ENCODE assay signal across 20 cellular contexts in genomic region chr4:165986956-165987698, GRCh38.
"Had no signal": no experiment of that assay in that cellular context is flagged by ENCODE, and none has a peak within 500 bp of the region (broad histone marks: within the 10 kb centered on the region; RNA-seq: fewer than 3 reads in every experiment).

No MANE protein-coding gene starts in this region.

- H3K36me3 ChIP-seq: cardiac muscle cell, esophagus muscularis mucosa, gastroesophageal sphincter, heart left ventricle, left ventricle myocardium inferior, WERI-Rb-1 had no signal

- H3K27me3 Mint-ChIP-seq: activated CD4-positive, alpha-beta T cell treated with anti-CD3 and anti-CD28 coated beads for 36 hours; activated naive CD8-positive, alpha-beta T cell; dendritic cell treated with granulocyte-macrophage colony-stimulating factor and Interleukin-4, amounts not matched to agents 40 ng/mL and 50 ng/mL, for 4 days; progenitor cell of endocrine pancreas had no signal

- H3K36me3 Mint-ChIP-seq: activated naive CD8-positive, alpha-beta T cell; immature natural killer cell had no signal

- H3K27me3 ChIP-seq: cardiac muscle cell, esophagus muscularis mucosa, gastroesophageal sphincter, heart left ventricle had no signal

- H3K4me3 ChIP-seq: cardiac muscle cell, esophagus muscularis mucosa, gastroesophageal sphincter, heart left ventricle, left ventricle myocardium inferior had no signal

- H3K4me3 Mint-ChIP-seq: activated CD4-positive, alpha-beta T cell treated with anti-CD3 and anti-CD28 coated beads for 36 hours; activated naive CD8-positive, alpha-beta T cell; dendritic cell treated with granulocyte-macrophage colony-stimulating factor and Interleukin-4, amounts not matched to agents 40 ng/mL and 50 ng/mL, for 4 days; immature natural killer cell; nephron progenitor cell had no signal

- H3K27ac ChIP-seq: cardiac muscle cell, esophagus muscularis mucosa, gastroesophageal sphincter, heart left ventricle, left ventricle myocardium inferior, WERI-Rb-1 had no signal

- H3K9me3 Mint-ChIP-seq: dendritic cell treated with granulocyte-macrophage colony-stimulating factor and Interleukin-4, amounts not matched to agents 40 ng/mL and 50 ng/mL, for 4 days; nephron progenitor cell had no signal

- H3K27ac Mint-ChIP-seq: activated CD4-positive, alpha-beta T cell treated with anti-CD3 and anti-CD28 coated beads for 36 hours; activated naive CD8-positive, alpha-beta T cell; dendritic cell treated with granulocyte-macrophage colony-stimulating factor and Interleukin-4, amounts not matched to agents 40 ng/mL and 50 ng/mL, for 4 days; immature natural killer cell; nephron progenitor cell; progenitor cell of endocrine pancreas had no signal

- DNase-seq: activated CD4-positive, alpha-beta T cell treated with anti-CD3 and anti-CD28 coated beads for 36 hours; activated CD4-positive, alpha-beta T cell treated with anti-CD3 and anti-CD28 coated beads, Interleukin-2, amount 50 U/mL, for 48 hours; amniotic stem cell; effector CD8-positive, alpha-beta T cell; heart left ventricle; immature natural killer cell; kidney glomerular epithelial cell; left ventricle myocardium inferior; mammary epithelial cell; midbrain; nephron progenitor cell; occipital lobe; stimulated activated naive CD4-positive, alpha-beta T cell; WERI-Rb-1 had no signal

- H3K4me1 Mint-ChIP-seq: activated CD4-positive, alpha-beta T cell treated with anti-CD3 and anti-CD28 coated beads for 36 hours; immature natural killer cell; nephron progenitor cell had no signal

- H3K4me1 ChIP-seq: esophagus muscularis mucosa, gastroesophageal sphincter, heart left ventricle, left ventricle myocardium inferior had no signal

- ATAC-seq: activated CD4-positive, alpha-beta T cell treated with anti-CD3 and anti-CD28 coated beads for 36 hours; gastroesophageal sphincter; heart left ventricle had no signal

- H3K9me3 ChIP-seq: esophagus muscularis mucosa, gastroesophageal sphincter, heart left ventricle, left ventricle myocardium inferior had no signal
